ENCODE assay signal across 20 cellular contexts in the genomic region with DNA sequence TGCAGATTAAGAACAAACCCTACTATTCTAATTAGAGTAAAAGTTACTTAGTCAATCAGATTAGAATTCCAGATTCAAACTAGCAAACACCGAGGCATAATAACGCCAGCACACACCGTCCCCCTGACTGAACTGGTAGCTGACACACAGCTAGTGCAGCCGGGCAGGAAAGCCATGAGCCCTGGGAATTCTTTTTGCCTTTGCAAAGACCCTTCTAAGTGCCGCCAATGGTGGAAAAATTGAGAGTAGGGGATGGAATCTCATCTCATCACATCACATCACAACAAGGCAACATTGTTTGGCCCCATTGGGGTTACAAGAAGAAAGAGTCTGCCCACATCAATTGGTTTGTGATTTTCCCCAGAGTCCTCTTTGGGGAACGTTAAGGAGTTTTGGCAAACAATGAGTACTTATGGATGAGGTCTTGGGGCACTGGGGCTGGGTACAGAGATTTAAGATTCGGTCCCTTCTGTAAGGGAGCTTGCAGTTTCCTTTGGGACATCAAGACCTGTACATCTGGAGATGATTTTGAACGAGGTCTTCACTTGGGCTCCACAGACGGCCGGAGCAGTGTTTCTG.
DNase-seq lines count a peak whose midpoint lies in the region; ATAC-seq, FAIRE-seq and TF ChIP-seq lines count a peak whose summit lies in the region.
"Had no signal": no experiment of that assay in that cellular context is flagged by ENCODE, and none has a peak within 500 bp of the region (broad histone marks: within the 10 kb centered on the region; RNA-seq: fewer than 3 reads in every experiment).

No MANE protein-coding gene starts in this region.

- TF ChIP-seq CTCF in GM20000 (IDR thresholded peaks at IDR 0.05; ENCODE audit: extremely low read depth, missing control alignments) (no peak), bronchial epithelial cell (IDR thresholded peaks at IDR 0.05; ENCODE audit: insufficient read depth, low read length, severe bottlenecking) (no peak), osteoblast (IDR thresholded peaks at IDR 0.05; ENCODE audit: extremely low read depth, low read depth, low read length) (no peak)

- POLR2A ChIA-PET in activated CD4-positive, alpha-beta T cell treated with anti-CD3 and anti-CD28 coated beads, Interleukin-2, amount 10 ng/mL, durations not matched to agents 7 days and 5 days (lab: Charles Lee), result no interaction called here

- H3K36me3 Mint-ChIP-seq in activated CD4-positive, alpha-beta T cell treated with anti-CD3 and anti-CD28 coated beads, Interleukin-2, amount 10 ng/mL, durations not matched to agents 7 days and 5 days (ENCODE audit: low read depth), result no peaks in the 10 kb centered on the region

- H3K9me3 ChIP-seq in osteoblast (ENCODE audit: low read depth, low read length), result no peaks in the 10 kb centered on the region
- H3K9me3 ChIP-seq: SJCRH30 had no signal

- H3K79me2 ChIP-seq in osteoblast (ENCODE audit: insufficient read depth, low read length), result no peaks in the 10 kb centered on the region

- no peaks in the 10 kb centered on the region for H3K27me3 Mint-ChIP-seq in activated CD4-positive, alpha-beta T cell treated with anti-CD3 and anti-CD28 coated beads, Interleukin-2, amount 10 ng/mL, durations not matched to agents 7 days and 5 days

- H3K27ac Mint-ChIP-seq in activated CD4-positive, alpha-beta T cell treated with anti-CD3 and anti-CD28 coated beads, Interleukin-2, amount 10 ng/mL, durations not matched to agents 7 days and 5 days, result no peak overlapping the region

- H3K4me1 Mint-ChIP-seq in activated CD4-positive, alpha-beta T cell treated with anti-CD3 and anti-CD28 coated beads, Interleukin-2, amount 10 ng/mL, durations not matched to agents 7 days and 5 days, result peaks cover 53% of the 10 kb centered on the region

- no peaks in the 10 kb centered on the region for H3K9me3 Mint-ChIP-seq in activated CD4-positive, alpha-beta T cell treated with anti-CD3 and anti-CD28 coated beads, Interleukin-2, amount 10 ng/mL, durations not matched to agents 7 days and 5 days

- no peak overlapping the region for H2AFZ ChIP-seq in osteoblast (ENCODE audit: low read length)

- no peak overlapping the region for H3K27ac ChIP-seq in osteoblast (ENCODE audit: low read depth, low read length)
- H3K27ac ChIP-seq: C4-2B had no signal

- ATAC-seq in GM21529 (IDR thresholded peaks at IDR 0.05; ENCODE audit: unreplicated experiment), result no peak
- ATAC-seq: PC-3 had no signal

- H4K20me1 ChIP-seq in osteoblast (ENCODE audit: insufficient read depth, low read length), result no peaks in the 10 kb centered on the region

- peaks cover 26% of the 10 kb centered on the region for H3K4me1 ChIP-seq in osteoblast (ENCODE audit: insufficient read depth, low read length)

- FAIRE-seq in bronchial epithelial cell (lab: Jason Lieb, UNC), result peak; percentile 18
- FAIRE-seq: A204.1 had no signal

- no peak overlapping the region for H3K4me2 ChIP-seq in osteoblast (ENCODE audit: insufficient read depth, low read length)

- DNase-seq in activated CD4-positive, alpha-beta T cell treated with anti-CD3 and anti-CD28 coated beads, Interleukin-2, amount 10 ng/mL, durations not matched to agents 7 days and 5 days, result peak; percentile 4
- no peak for DNase-seq in activated CD4-positive, alpha-beta T cell treated with anti-CD3 and anti-CD28 coated beads, Interleukin-2, amount 50 U/mL, for 1 hour
- DNase-seq in GM20000 (ENCODE audit: low spot score), result peak; percentile 4
- no peak for DNase-seq in bronchial epithelial cell (ENCODE audit: low read depth)
- peak; percentile 67 for DNase-seq in osteoblast (ENCODE audit: insufficient read length, low spot score, missing footprints)
- DNase-seq in retina, result no peak
- no peak for DNase-seq in C1 segment of cervical spinal cord (lab: John Stamatoyannopoulos, UW)
- DNase-seq: COR-L47, DMS153, HCEC 1CT, NCI-H1105, NCI-H187, NCI-H2171 treated with DMSO at 0.1 percent for 48 hours, NCI-H446 treated with DMSO at 0.1 percent for 48 hours, NCI-H748 treated with DMSO at 0.1 percent for 48 hours, PC-3, SJCRH30 had no signal

- no peaks in the 10 kb centered on the region for H3K27me3 ChIP-seq in bronchial epithelial cell (ENCODE audit: control insufficient read depth, insufficient read depth, low read length)
- H3K27me3 ChIP-seq in osteoblast (ENCODE audit: insufficient read depth, low read length), result peaks cover 2% of the 10 kb centered on the region
- H3K27me3 ChIP-seq: SJCRH30 had no signal

- H3K4me3 Mint-ChIP-seq in activated CD4-positive, alpha-beta T cell treated with anti-CD3 and anti-CD28 coated beads, Interleukin-2, amount 10 ng/mL, durations not matched to agents 7 days and 5 days, result no peak overlapping the region

- H3K4me3 ChIP-seq in bronchial epithelial cell (ENCODE audit: low read depth, low read length) (no peak overlapping the region), osteoblast (ENCODE audit: insufficient read depth, low read length) (no peak overlapping the region)
- H3K4me3 ChIP-seq: SJCRH30 had no signal

- CTCF ChIA-PET in activated CD4-positive, alpha-beta T cell treated with anti-CD3 and anti-CD28 coated beads, Interleukin-2, amount 10 ng/mL, durations not matched to agents 7 days and 5 days (lab: Charles Lee), result interaction anchor here (1.2 to 1.3 kb wide), 2 partner anchors 11 to 15 kb away, joined by 3 to 4 read pairs; no protein-coding TSS in a partner anchor

- no peaks in the 10 kb centered on the region for H3K36me3 ChIP-seq in bronchial epithelial cell (ENCODE audit: control insufficient read depth, insufficient read depth, low read length)
- H3K36me3 ChIP-seq in osteoblast (ENCODE audit: insufficient read depth, low read length), result no peaks in the 10 kb centered on the region
- H3K36me3 ChIP-seq: SJCRH30 had no signal

Comparison
In these comparisons a context has a peak if more than half of its experiments do, and no peak if none do; other contexts are left out.
1. DNase-seq: peak in activated CD4-positive, alpha-beta T cell treated with anti-CD3 and anti-CD28 coated beads, Interleukin-2, amount 10 ng/mL, durations not matched to agents 7 days and 5 days (single experiment), GM20000 (single experiment) and osteoblast (single experiment); none in activated CD4-positive, alpha-beta T cell treated with anti-CD3 and anti-CD28 coated beads, Interleukin-2, amount 50 U/mL, for 1 hour (single experiment), bronchial epithelial cell (single experiment), retina (single experiment) and C1 segment of cervical spinal cord (0 of 14).